ENCODE assay signal across 18 cellular contexts in the genomic region with DNA sequence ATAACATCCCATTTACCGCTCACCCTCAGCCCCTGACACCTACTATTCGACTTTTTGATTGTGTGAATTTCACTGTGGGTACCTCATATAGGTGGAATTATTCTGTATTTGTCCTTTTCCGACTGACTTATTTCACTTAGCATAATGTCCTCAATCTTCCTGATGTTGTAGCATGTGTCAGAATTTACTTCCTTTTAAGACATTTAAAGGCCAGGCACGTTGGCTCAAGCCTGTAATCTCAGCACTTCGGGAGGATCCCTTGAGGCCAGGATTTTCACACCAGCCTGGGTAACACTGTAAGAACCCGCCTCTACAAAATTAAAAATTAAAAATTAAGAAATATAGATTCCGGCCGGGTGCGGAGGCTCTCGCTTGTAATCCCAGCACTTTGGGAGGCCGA.
"Had no signal": no experiment of that assay in that cellular context is flagged by ENCODE, and none has a peak within 500 bp of the region (broad histone marks: within the 10 kb centered on the region; RNA-seq: fewer than 3 reads in every experiment).

No MANE protein-coding gene starts in this region.

- H3K27me3 ChIP-seq: dorsolateral prefrontal cortex, heart left ventricle, stomach, transverse colon, vagina had no signal

- H3K4me3 ChIP-seq: stomach, thoracic aorta, transverse colon, vagina had no signal

- H3K9me3 Mint-ChIP-seq: memory B cell; mesothelial cell of epicardium; natural killer cell treated with Interleukin-12 subunit alpha and Interleukin-12 subunit beta and Interleukin-15 and Interleukin-18, amount 100 ng/mL, for 72 hours had no signal

- DNase-seq: cortex of kidney; effector CD8-positive, alpha-beta T cell; heart left ventricle; hippocampal formation; kidney glomerular epithelial cell; small intestine; stimulated activated CD4-positive, alpha-beta T cell treated with anti-CD3 and anti-CD28 coated beads, Interleukin-12 subunit alpha, Interleukin-12 subunit beta, amount 100 ng/mL, for 4 hours; stimulated activated naive CD4-positive, alpha-beta T cell; stomach; transverse colon had no signal

- H3K9me3 ChIP-seq: heart left ventricle, lower lobe of right lung, stomach, thoracic aorta, transverse colon, vagina had no signal

- H3K36me3 Mint-ChIP-seq: natural killer cell treated with Interleukin-12 subunit alpha and Interleukin-12 subunit beta and Interleukin-15 and Interleukin-18, amount 100 ng/mL, for 72 hours had no signal

- H3K4me3 Mint-ChIP-seq: memory B cell; mesothelial cell of epicardium; natural killer cell treated with Interleukin-12 subunit alpha and Interleukin-12 subunit beta and Interleukin-15 and Interleukin-18, amount 100 ng/mL, for 72 hours had no signal

- H3K4me1 Mint-ChIP-seq: mesothelial cell of epicardium had no signal

- H3K27ac ChIP-seq: dorsolateral prefrontal cortex, heart left ventricle, lower lobe of right lung, stomach, thoracic aorta, transverse colon, vagina had no signal

- H3K27me3 Mint-ChIP-seq: memory B cell; natural killer cell treated with Interleukin-12 subunit alpha and Interleukin-12 subunit beta and Interleukin-15 and Interleukin-18, amount 100 ng/mL, for 72 hours had no signal

- ATAC-seq: esophagus mucosa; natural killer cell treated with Interleukin-12 subunit alpha and Interleukin-12 subunit beta and Interleukin-15 and Interleukin-18, amount 100 ng/mL, for 72 hours had no signal

- H3K27ac Mint-ChIP-seq: memory B cell; mesothelial cell of epicardium; natural killer cell treated with Interleukin-12 subunit alpha and Interleukin-12 subunit beta and Interleukin-15 and Interleukin-18, amount 100 ng/mL, for 72 hours had no signal

- H3K4me1 ChIP-seq: heart left ventricle, stomach, transverse colon, vagina had no signal
